In the genomic region with DNA sequence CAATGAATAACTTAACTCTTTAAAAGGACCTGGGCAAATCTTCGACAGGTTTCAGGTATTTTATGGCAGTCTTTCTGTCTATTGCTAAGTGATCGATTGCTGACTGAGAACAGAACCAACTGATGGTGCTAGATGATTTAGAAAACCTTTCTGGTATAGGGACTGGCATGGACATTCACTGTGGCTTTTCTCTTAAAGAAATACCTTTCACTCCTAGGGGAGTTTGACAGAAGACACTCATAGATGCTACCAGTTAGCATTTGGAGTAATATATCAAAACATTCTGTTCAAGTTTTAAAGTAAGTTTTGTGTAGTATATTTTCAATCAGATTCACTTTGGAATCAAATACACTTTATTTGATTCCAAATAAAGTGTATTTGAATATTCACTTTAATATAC, we compare ENCODE assay signal across 14 cellular contexts. TPM values are rescaled to one million over a fixed set of nuclear protein-coding genes. Genes with fewer than 3 reads are reported as not detected.
A peak's percentile ranks its signal among the peaks of the same experiment; 100 is the strongest.
DNase-seq lines count a peak whose midpoint lies in the region; ATAC-seq, FAIRE-seq and TF ChIP-seq lines count a peak whose summit lies in the region.
"Had no signal": no experiment of that assay in that cellular context is flagged by ENCODE, and none has a peak within 500 bp of the region (broad histone marks: within the 10 kb centered on the region; RNA-seq: fewer than 3 reads in every experiment).

No MANE protein-coding gene starts in this region.

- no peak for TF ChIP-seq POLR2A in HCT116 (IDR thresholded peaks at IDR 0.05; ENCODE audit: borderline replicate concordance, extremely low read depth, insufficient read depth, insufficient read length)
- no peak for TF ChIP-seq POLR2A in Peyer's patch (IDR thresholded peaks at IDR 0.05)

- CTCF ChIA-PET in HCT116 (lab: Charles Lee), result no interaction called here

- peaks cover 24% of the 10 kb centered on the region for H3K27me3 Mint-ChIP-seq in activated T-helper 2 cell treated with anti-CD3 and anti-CD28 coated beads, Interferon-gamma antibody, Interleukin-2, Interleukin-4, amounts not matched to agents 10 μg/mL and 5 μg/mL and 100 μg/mL, durations not matched to agents 14 hours and 24 hours and 36 hours (ENCODE audit: low read depth)
- peaks cover 73% of the 10 kb centered on the region for H3K27me3 Mint-ChIP-seq in endodermal cell (ENCODE audit: insufficient read depth)

- BruUV-seq in HCT116 (replicated peaks; lab: Mats Ljungman, UMichigan), result no TSS peak

- no peaks in the 10 kb centered on the region; a peak in 1 of 4 replicates for H3K9me3 ChIP-seq in HCT116 (ENCODE audit: control insufficient read depth in 1 of 2, insufficient read depth in 1 of 2, low read depth in 1 of 2, low read length in 2 of 2)
- H3K9me3 ChIP-seq in kidney (ENCODE audit: control insufficient read depth in 1 of 2, low read length in 2 of 2), result no peaks in the 10 kb centered on the region
- H3K9me3 ChIP-seq in Peyer's patch, result no peaks in the 10 kb centered on the region
- no peaks in the 10 kb centered on the region for H3K9me3 ChIP-seq in endodermal cell (ENCODE audit: control insufficient read depth, low read length)

- H3K27ac ChIP-seq in HCT116 (ENCODE audit: low read depth, low read length) (no peak overlapping the region), kidney (ENCODE audit: low read depth in 2 of 2, low read length in 2 of 2) (no peak overlapping the region), Peyer's patch (no peak overlapping the region), endodermal cell (ENCODE audit: low read depth, low read length) (no peak overlapping the region)
- H3K27ac ChIP-seq: C4-2B had no signal

- no peak for ATAC-seq in HCT116
- no peak for ATAC-seq in activated CD4-positive, CD25-positive, alpha-beta regulatory T cell treated with anti-CD3 and anti-CD28 coated beads, Interleukin-2, amount 50 U/mL, for 24 hours

- peaks cover 34% of the 10 kb centered on the region for H3K4me1 Mint-ChIP-seq in activated T-helper 2 cell treated with anti-CD3 and anti-CD28 coated beads, Interferon-gamma antibody, Interleukin-2, Interleukin-4, amounts not matched to agents 10 μg/mL and 5 μg/mL and 100 μg/mL, durations not matched to agents 14 hours and 24 hours and 36 hours (ENCODE audit: low read depth)
- H3K4me1 Mint-ChIP-seq in endodermal cell, result no peaks in the 10 kb centered on the region

- H2AFZ ChIP-seq in HCT116 (ENCODE audit: low read depth, low read length, poor library complexity, severe bottlenecking), result no peak overlapping the region

- no peaks in the 10 kb centered on the region for H3K36me3 Mint-ChIP-seq in activated T-helper 2 cell treated with anti-CD3 and anti-CD28 coated beads, Interferon-gamma antibody, Interleukin-2, Interleukin-4, amounts not matched to agents 10 μg/mL and 5 μg/mL and 100 μg/mL, durations not matched to agents 14 hours and 24 hours and 36 hours (ENCODE audit: low read depth)
- H3K36me3 Mint-ChIP-seq in endodermal cell (ENCODE audit: low read depth), result no peaks in the 10 kb centered on the region

- peaks cover 33% of the 10 kb centered on the region for H3K79me2 ChIP-seq in HCT116 (ENCODE audit: insufficient read depth, low read length)

- peak overlapping the region in 1 of 2 experiments; percentile 73; a peak in 2 of 4 replicates for H3K4me3 ChIP-seq in HCT116 (replicated peaks in 1 of 2; ENCODE audit: low read depth in 1 of 2, low read length in 2 of 2)
- H3K4me3 ChIP-seq in kidney (ENCODE audit: low read length in 2 of 2), result peak overlapping the region; percentile 70 to 85
- H3K4me3 ChIP-seq in skeletal muscle cell (ENCODE audit: low read depth, low read length), result peak overlapping the region; percentile 81
- peak overlapping the region in 2 of 4 donors; percentile 64 to 87 for H3K4me3 ChIP-seq in Peyer's patch
- no peak overlapping the region for H3K4me3 ChIP-seq in endodermal cell (ENCODE audit: low read length)

- POLR2A ChIA-PET in HCT116 (lab: Charles Lee), result no interaction called here

- H3K27ac Mint-ChIP-seq in activated T-helper 2 cell treated with anti-CD3 and anti-CD28 coated beads, Interferon-gamma antibody, Interleukin-2, Interleukin-4, amounts not matched to agents 10 μg/mL and 5 μg/mL and 100 μg/mL, durations not matched to agents 14 hours and 24 hours and 36 hours, result no peak overlapping the region
- no peak overlapping the region for H3K27ac Mint-ChIP-seq in endodermal cell
- H3K27ac Mint-ChIP-seq: activated CD4-positive, alpha-beta T cell treated with anti-CD3 and anti-CD28 coated beads, Interleukin-2, amount 10 ng/mL, durations not matched to agents 7 days and 5 days; T-helper 1 cell treated with Interleukin-12 subunit alpha and Interleukin-12 subunit beta and Interleukin-4 antibody, amounts not matched to agents 30 μg/mL and 1 μg/mL, for 36 hours had no signal

- no peaks in the 10 kb centered on the region for H3K27me3 ChIP-seq in HCT116 (ENCODE audit: insufficient read depth, low read length)
- no peaks in the 10 kb centered on the region for H3K27me3 ChIP-seq in Peyer's patch
- H3K27me3 ChIP-seq in endodermal cell (ENCODE audit: control insufficient read depth, insufficient read depth, low read length, poor library complexity, severe bottlenecking), result peaks cover 84% of the 10 kb centered on the region

- FAIRE-seq in kidney (lab: Jason Lieb, UNC), result peak; percentile 25

- H3K4me3 Mint-ChIP-seq in activated T-helper 2 cell treated with anti-CD3 and anti-CD28 coated beads, Interferon-gamma antibody, Interleukin-2, Interleukin-4, amounts not matched to agents 10 μg/mL and 5 μg/mL and 100 μg/mL, durations not matched to agents 14 hours and 24 hours and 36 hours (ENCODE audit: low read depth), result peak overlapping the region; percentile 77
- H3K4me3 Mint-ChIP-seq in endodermal cell, result no peak overlapping the region
- H3K4me3 Mint-ChIP-seq: activated CD4-positive, alpha-beta T cell treated with anti-CD3 and anti-CD28 coated beads, Interleukin-2, amount 10 ng/mL, durations not matched to agents 7 days and 5 days; T-helper 1 cell treated with Interleukin-12 subunit alpha and Interleukin-12 subunit beta and Interleukin-4 antibody, amounts not matched to agents 30 μg/mL and 1 μg/mL, for 36 hours had no signal

- H3K4me1 ChIP-seq in HCT116 (ENCODE audit: control insufficient read depth in 1 of 2, insufficient read depth in 2 of 2, low read length in 2 of 2) (peaks cover 13 to 42% of the 10 kb centered on the region in 2 experiments), kidney (ENCODE audit: control insufficient read depth in 1 of 2, insufficient read depth in 1 of 2, low read depth in 1 of 2, low read length in 2 of 2) (peaks cover 0 to 4% of the 10 kb centered on the region in 2 donors), Peyer's patch (peaks cover 0 to 5% (median 0%) of the 10 kb centered on the region in 4 donors), endodermal cell (ENCODE audit: control insufficient read depth, insufficient read depth, low read length) (no peaks in the 10 kb centered on the region)

- H3K9me3 Mint-ChIP-seq in activated T-helper 2 cell treated with anti-CD3 and anti-CD28 coated beads, Interferon-gamma antibody, Interleukin-2, Interleukin-4, amounts not matched to agents 10 μg/mL and 5 μg/mL and 100 μg/mL, durations not matched to agents 14 hours and 24 hours and 36 hours, result no peaks in the 10 kb centered on the region
- H3K9me3 Mint-ChIP-seq in endodermal cell, result peaks cover 5% of the 10 kb centered on the region
- H3K9me3 Mint-ChIP-seq: activated CD4-positive, alpha-beta T cell treated with anti-CD3 and anti-CD28 coated beads, Interleukin-2, amount 10 ng/mL, durations not matched to agents 7 days and 5 days; T-helper 1 cell treated with Interleukin-12 subunit alpha and Interleukin-12 subunit beta and Interleukin-4 antibody, amounts not matched to agents 30 μg/mL and 1 μg/mL, for 36 hours had no signal

- no peak for TF ChIP-seq RAD21 in HCT116 (IDR thresholded peaks at IDR 0.05; ENCODE audit: low read depth)

- H3K36me3 ChIP-seq in HCT116 (ENCODE audit: control insufficient read depth in 1 of 2, insufficient read depth in 2 of 2, low read length in 2 of 2) (no peaks in the 10 kb centered on the region), kidney (ENCODE audit: control insufficient read depth in 1 of 2, insufficient read depth in 2 of 2, low read length in 2 of 2) (no peaks in the 10 kb centered on the region), Peyer's patch (no peaks in the 10 kb centered on the region), endodermal cell (ENCODE audit: control insufficient read depth, insufficient read depth, low read length) (no peaks in the 10 kb centered on the region)

- RAD21 ChIA-PET in HCT116 (lab: Charles Lee; ENCODE audit: low non-redundant PET in 1 of 2, low total read pairs in 2 of 2, uncharacterized antibody in 2 of 2, unreplicated experiment in 2 of 2), result no interaction called here

- intact Hi-C loops in HCT116 (cut with micrococcal nuclease) (loop anchor here (2.0 to 5.0 kb wide), 3 partner anchors 92 to 183 kb away; no protein-coding TSS in a partner anchor), kidney (cut with DNase I) (no loop called here)
- intact Hi-C loops in activated T-helper 2 cell treated with anti-CD3 and anti-CD28 coated beads, Interferon-gamma antibody, Interleukin-2, Interleukin-4, amounts not matched to agents 10 μg/mL and 5 μg/mL and 100 μg/mL, durations not matched to agents 14 hours and 24 hours and 36 hours (cut with micrococcal nuclease), result loop anchor here (2.0 to 5.0 kb wide), 5 partner anchors 95 to 193 kb away; partner anchors contain the start of gene TSEN2

- no peaks in the 10 kb centered on the region for H4K20me1 ChIP-seq in HCT116 (ENCODE audit: insufficient read depth)

- TF ChIP-seq CTCF in HCT116 (IDR thresholded peaks at IDR 0.05 in 2 of 3, conservative IDR thresholded peaks at IDR 0.05 in 1 of 3; ENCODE audit: borderline replicate concordance in 1 of 3, insufficient read depth in 1 of 3, low read depth in 2 of 3, low read length in 2 of 3), result no peak
- no peak for TF ChIP-seq CTCF in kidney (IDR thresholded peaks at IDR 0.05; ENCODE audit: borderline replicate concordance, extremely low read depth, insufficient read depth)
- TF ChIP-seq CTCF in Peyer's patch (IDR thresholded peaks at IDR 0.05), result no peak
- TF ChIP-seq CTCF in endodermal cell (conservative IDR thresholded peaks at IDR 0.05), result no peak

- H3K9me2 ChIP-seq in HCT116 (ENCODE audit: insufficient read depth), result no peaks in the 10 kb centered on the region

- 76 to 93% methylated on average over 2 of the region's 2 CpGs for WGBS in endodermal cell (ENCODE audit: insufficient coverage in 1 of 2, insufficient read length in 1 of 2), 2 experiments

- H3K4me2 ChIP-seq in HCT116 (ENCODE audit: low read length), result peak overlapping the region; percentile 92

- DNase-seq in HCT116 (ENCODE audit: low read depth, low spot score) (no peak), kidney (no peak), skeletal muscle cell (ENCODE audit: low read depth) (no peak), Peyer's patch (no peak), NCI-H1417 (lab: John Stamatoyannopoulos, UW) (no peak), endodermal cell (no peak)
- no peak for DNase-seq in activated T-helper 2 cell treated with anti-CD3 and anti-CD28 coated beads, Interferon-gamma antibody, Interleukin-2, Interleukin-4, amounts not matched to agents 10 μg/mL and 5 μg/mL and 100 μg/mL, durations not matched to agents 14 hours and 24 hours and 36 hours (ENCODE audit: low spot score)
- DNase-seq: activated CD4-positive, alpha-beta T cell treated with anti-CD3 and anti-CD28 coated beads, Interleukin-2, amount 10 ng/mL, durations not matched to agents 7 days and 5 days; NCI-H1048; stimulated activated CD4-positive, alpha-beta T cell treated with anti-CD3 and anti-CD28 coated beads, Interleukin-4, amount 100 ng/mL, for 24 hours; stimulated activated naive CD4-positive, alpha-beta T cell treated with Interleukin-2 at 50 U/mL for 16 hours had no signal

- H3K9ac ChIP-seq in HCT116 (ENCODE audit: low read length) (peak overlapping the region; percentile 84; the same call in 1 of the 2 replicates), kidney (ENCODE audit: low read length in 2 of 2) (peak overlapping the region in 1 of 2 donors; percentile 47), endodermal cell (ENCODE audit: extremely low read depth, low read length, poor library complexity, severe bottlenecking) (no peak overlapping the region)

RNA-seq across cellular contexts. Expression of gene PPARG, which starts 0.7 kb away (rescaled TPM):
- total RNA-seq in HCT116 (2021; ENCODE audit: unreplicated experiment), result 71.6 TPM
- 40.4 and 42.9 TPM in 2 replicates for polyA plus RNA-seq in HCT116 (2012)
- total RNA-seq in activated T-helper 2 cell treated with anti-CD3 and anti-CD28 coated beads, Interferon-gamma antibody, Interleukin-2, Interleukin-4, amounts not matched to agents 10 μg/mL and 5 μg/mL and 100 μg/mL, durations not matched to agents 14 hours and 24 hours and 36 hours, result 40.1 and 43.6 TPM in 2 replicates
- total RNA-seq in kidney, result 19.2 TPM
- 19.0 TPM for polyA plus RNA-seq in kidney (ENCODE audit: insufficient read depth, low read depth, low replicate concordance)
- 10 to 100 TPM; 26.4 to 46.4 (median 37.4) TPM for total RNA-seq in Peyer's patch
- total RNA-seq in endodermal cell, result 1 to 10 TPM; 3.8 to 4.5 TPM
- polyA plus RNA-seq in endodermal cell (2013, experiment 1 of 2), result 0.93 TPM
- polyA plus RNA-seq in endodermal cell (2013, experiment 2 of 2), result 0.58 TPM
